8 cellular contexts compared by ENCODE assay signal in the genomic region with DNA sequence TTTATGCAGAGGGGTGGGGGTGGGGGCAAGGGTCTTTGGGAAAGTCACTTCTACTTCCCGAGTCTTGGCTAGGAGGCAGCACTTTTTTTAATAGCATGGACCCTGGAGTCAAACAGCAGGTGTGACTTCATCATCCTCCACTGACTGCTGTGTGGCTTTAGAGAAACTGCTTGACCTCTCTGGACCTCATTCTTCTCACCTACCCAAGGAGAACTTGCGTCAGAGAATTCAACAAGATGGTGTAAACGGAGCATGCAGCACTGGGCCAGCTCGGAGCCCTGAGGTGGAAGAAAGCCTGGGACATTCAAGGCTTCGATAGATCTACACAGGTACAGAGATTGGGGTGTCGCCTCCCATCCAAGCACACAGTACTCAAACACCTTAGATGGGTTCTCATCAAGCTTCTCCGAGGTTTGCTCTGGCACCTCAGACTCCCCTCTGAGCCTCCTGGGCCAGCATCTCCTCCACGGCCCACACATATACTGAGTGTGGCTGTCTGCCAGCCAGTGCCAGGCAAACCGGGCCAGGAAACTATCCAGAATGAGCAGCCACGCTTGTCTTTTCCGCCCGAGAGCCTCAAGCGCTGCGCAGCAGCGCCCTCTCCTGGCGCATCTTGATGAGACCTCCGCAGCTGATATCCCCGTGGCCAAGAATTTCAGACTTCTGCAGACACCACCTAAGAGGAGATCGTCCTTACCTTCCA. TPM values are rescaled to one million over a fixed set of nuclear protein-coding genes. Genes with fewer than 3 reads are reported as not detected.
DNase-seq lines count a peak whose midpoint lies in the region; ATAC-seq and TF ChIP-seq lines count a peak whose summit lies in the region.

No MANE protein-coding gene starts in this region.

- 27 to 53% (median 34%) methylated on average over 7 to 19 of the region's 19 CpGs for WGBS in adrenal gland, 4 donors
- WGBS in sigmoid colon, 2 donors = 23 to 28% methylated on average over 19 of the region's 19 CpGs

- H3K27me3 ChIP-seq in adrenal gland (peaks cover 32% of the 10 kb centered on the region), sigmoid colon (peaks cover 7 to 38% (median 8%) of the 10 kb centered on the region in 3 donors)

- H3K4me1 ChIP-seq in adrenal gland (replicated peaks in 1 of 2) (no peaks in the 10 kb centered on the region), sigmoid colon (peaks cover 0 to 15% (median 12%) of the 10 kb centered on the region in 4 donors)

- DNase-seq in DMS79 treated with DMSO at 0.1 percent for 48 hours (lab: John Stamatoyannopoulos, UW) (peak; percentile 36), HFF-Myc (ENCODE audit: extremely low read depth, low read depth) (peak; percentile 15), NCI-H748 (lab: John Stamatoyannopoulos, UW; ENCODE audit: unreplicated experiment) (peak; percentile 76), adrenal gland (peak; percentile 61 to 88 (median 71)), left ventricle myocardium superior (peak; percentile 84), sigmoid colon (peak; percentile 87)
- no peak for DNase-seq in central memory CD4-positive, alpha-beta T cell

- no peaks in the 10 kb centered on the region for H3K9me3 ChIP-seq in adrenal gland (replicated peaks in 1 of 3)
- H3K9me3 ChIP-seq in sigmoid colon = no peaks in the 10 kb centered on the region

- TF ChIP-seq CTCF in HFF-Myc (IDR thresholded peaks at IDR 0.05; ENCODE audit: low read depth, low read length, missing control alignments) (peak; percentile 92), adrenal gland (IDR thresholded peaks at IDR 0.05) (peak; percentile 62 to 70 (median 68)), sigmoid colon (IDR thresholded peaks at IDR 0.05) (peak; percentile 5 to 79 (median 62))

- no peak for TF ChIP-seq EP300 in sigmoid colon (IDR thresholded peaks at IDR 0.05)

- ATAC-seq in left ventricle myocardium superior (peak; percentile 67), HG03439 (IDR thresholded peaks at IDR 0.05; ENCODE audit: unreplicated experiment) (no peak)

- H3K4me3 ChIP-seq in HFF-Myc (replicated peaks; ENCODE audit: low read depth, low read length) (no peak overlapping the region), adrenal gland (no peak overlapping the region), sigmoid colon (no peak overlapping the region)

- intact Hi-C loops in adrenal gland (cut with DNase I) = loop anchor here (2.0 to 5.0 kb wide), 3 partner anchors 269 to 358 kb away; no protein-coding TSS in a partner anchor
- intact Hi-C loops in left ventricle myocardium superior (cut with micrococcal nuclease) = loop anchor here (5.0 kb wide), 1 partner anchor 268 kb away; no protein-coding TSS in a partner anchor
- intact Hi-C loops in sigmoid colon (cut with DNase I) = loop anchor here (1.0 to 5.0 kb wide), 2 partner anchors 270 to 363 kb away; no protein-coding TSS in a partner anchor

- H3K27ac ChIP-seq in adrenal gland (no peak overlapping the region), sigmoid colon (no peak overlapping the region)

- TF ChIP-seq POLR2A in adrenal gland (IDR thresholded peaks at IDR 0.05) (no peak), sigmoid colon (IDR thresholded peaks at IDR 0.05) (no peak)

- H3K36me3 ChIP-seq in adrenal gland (replicated peaks in 1 of 2) (no peaks in the 10 kb centered on the region), sigmoid colon (no peaks in the 10 kb centered on the region)

RNA-seq across cellular contexts. Expression of gene SLC25A48, which starts 4.6 kb away (rescaled TPM):
- total RNA-seq in adrenal gland (not detected), left ventricle myocardium superior (0.40 TPM), sigmoid colon (not detected)
- polyA plus RNA-seq in adrenal gland (not detected), sigmoid colon (1 to 10 TPM; 1.6 to 7.2 (median 1.9) TPM)
